1 cellular context compared by ENCODE assay signal in the genomic region with DNA sequence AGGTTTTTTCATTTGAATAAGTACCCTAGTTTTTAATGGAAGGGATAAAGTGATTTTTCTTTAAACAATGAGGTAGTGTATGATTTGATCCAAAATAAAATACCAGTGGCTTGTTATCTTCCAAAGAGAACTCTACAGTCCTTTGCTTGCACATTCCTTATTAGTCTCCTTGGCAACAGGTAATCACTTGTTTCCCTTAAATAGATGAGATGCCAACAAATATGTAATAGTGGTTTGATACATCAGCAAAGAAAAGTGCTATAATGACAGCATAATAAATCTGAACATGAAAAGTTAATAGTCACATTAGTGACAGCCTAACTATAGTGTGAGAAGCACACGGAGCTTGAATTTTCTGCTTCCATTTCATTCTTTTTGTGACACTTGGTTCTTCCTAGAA.
TF ChIP-seq lines count a peak whose summit lies in the region.

No MANE protein-coding gene starts in this region.

TF ChIP-seq in GM23338, 12 proteins besides CTCF, POLR2A, EP300 and RAD21 (continued from another document):
- TF ChIP-seq, protein P1, sequence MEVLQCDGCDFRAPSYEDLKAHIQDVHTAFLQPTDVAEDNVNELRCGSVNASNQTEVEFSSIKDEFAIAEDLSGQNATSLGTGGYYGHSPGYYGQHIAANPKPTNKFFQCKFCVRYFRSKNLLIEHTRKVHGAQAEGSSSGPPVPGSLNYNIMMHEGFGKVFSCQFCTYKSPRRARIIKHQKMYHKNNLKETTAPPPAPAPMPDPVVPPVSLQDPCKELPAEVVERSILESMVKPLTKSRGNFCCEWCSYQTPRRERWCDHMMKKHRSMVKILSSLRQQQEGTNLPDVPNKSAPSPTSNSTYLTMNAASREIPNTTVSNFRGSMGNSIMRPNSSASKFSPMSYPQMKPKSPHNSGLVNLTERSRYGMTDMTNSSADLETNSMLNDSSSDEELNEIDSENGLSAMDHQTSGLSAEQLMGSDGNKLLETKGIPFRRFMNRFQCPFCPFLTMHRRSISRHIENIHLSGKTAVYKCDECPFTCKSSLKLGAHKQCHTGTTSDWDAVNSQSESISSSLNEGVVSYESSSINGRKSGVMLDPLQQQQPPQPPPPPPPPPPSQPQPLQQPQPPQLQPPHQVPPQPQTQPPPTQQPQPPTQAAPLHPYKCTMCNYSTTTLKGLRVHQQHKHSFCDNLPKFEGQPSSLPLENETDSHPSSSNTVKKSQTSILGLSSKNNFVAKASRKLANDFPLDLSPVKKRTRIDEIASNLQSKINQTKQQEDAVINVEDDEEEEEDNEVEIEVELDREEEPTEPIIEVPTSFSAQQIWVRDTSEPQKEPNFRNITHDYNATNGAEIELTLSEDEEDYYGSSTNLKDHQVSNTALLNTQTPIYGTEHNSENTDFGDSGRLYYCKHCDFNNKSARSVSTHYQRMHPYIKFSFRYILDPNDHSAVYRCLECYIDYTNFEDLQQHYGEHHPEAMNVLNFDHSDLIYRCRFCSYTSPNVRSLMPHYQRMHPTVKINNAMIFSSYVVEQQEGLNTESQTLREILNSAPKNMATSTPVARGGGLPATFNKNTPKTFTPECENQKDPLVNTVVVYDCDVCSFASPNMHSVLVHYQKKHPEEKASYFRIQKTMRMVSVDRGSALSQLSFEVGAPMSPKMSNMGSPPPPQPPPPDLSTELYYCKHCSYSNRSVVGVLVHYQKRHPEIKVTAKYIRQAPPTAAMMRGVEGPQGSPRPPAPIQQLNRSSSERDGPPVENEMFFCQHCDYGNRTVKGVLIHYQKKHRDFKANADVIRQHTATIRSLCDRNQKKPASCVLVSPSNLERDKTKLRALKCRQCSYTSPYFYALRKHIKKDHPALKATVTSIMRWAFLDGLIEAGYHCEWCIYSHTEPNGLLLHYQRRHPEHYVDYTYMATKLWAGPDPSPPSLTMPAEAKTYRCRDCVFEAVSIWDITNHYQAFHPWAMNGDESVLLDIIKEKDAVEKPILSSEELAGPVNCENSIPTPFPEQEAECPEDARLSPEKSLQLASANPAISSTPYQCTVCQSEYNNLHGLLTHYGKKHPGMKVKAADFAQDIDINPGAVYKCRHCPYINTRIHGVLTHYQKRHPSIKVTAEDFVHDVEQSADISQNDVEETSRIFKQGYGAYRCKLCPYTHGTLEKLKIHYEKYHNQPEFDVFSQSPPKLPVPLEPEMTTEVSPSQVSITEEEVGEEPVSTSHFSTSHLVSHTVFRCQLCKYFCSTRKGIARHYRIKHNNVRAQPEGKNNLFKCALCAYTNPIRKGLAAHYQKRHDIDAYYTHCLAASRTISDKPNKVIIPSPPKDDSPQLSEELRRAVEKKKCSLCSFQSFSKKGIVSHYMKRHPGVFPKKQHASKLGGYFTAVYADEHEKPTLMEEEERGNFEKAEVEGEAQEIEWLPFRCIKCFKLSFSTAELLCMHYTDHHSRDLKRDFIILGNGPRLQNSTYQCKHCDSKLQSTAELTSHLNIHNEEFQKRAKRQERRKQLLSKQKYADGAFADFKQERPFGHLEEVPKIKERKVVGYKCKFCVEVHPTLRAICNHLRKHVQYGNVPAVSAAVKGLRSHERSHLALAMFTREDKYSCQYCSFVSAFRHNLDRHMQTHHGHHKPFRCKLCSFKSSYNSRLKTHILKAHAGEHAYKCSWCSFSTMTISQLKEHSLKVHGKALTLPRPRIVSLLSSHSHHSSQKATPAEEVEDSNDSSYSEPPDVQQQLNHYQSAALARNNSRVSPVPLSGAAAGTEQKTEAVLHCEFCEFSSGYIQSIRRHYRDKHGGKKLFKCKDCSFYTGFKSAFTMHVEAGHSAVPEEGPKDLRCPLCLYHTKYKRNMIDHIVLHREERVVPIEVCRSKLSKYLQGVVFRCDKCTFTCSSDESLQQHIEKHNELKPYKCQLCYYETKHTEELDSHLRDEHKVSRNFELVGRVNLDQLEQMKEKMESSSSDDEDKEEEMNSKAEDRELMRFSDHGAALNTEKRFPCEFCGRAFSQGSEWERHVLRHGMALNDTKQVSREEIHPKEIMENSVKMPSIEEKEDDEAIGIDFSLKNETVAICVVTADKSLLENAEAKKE (CRISPR knock-in tag; IDR thresholded peaks at IDR 0.05) = no peak
- TF ChIP-seq CREB1 (CRISPR knock-in tag; IDR thresholded peaks at IDR 0.05; ENCODE audit: low read depth) (no peak), ZNF331 (CRISPR knock-in tag; IDR thresholded peaks at IDR 0.05; ENCODE audit: low read depth) (no peak), NANOG (IDR thresholded peaks at IDR 0.05; ENCODE audit: borderline replicate concordance) (no peak)
- TF ChIP-seq, protein P2, sequence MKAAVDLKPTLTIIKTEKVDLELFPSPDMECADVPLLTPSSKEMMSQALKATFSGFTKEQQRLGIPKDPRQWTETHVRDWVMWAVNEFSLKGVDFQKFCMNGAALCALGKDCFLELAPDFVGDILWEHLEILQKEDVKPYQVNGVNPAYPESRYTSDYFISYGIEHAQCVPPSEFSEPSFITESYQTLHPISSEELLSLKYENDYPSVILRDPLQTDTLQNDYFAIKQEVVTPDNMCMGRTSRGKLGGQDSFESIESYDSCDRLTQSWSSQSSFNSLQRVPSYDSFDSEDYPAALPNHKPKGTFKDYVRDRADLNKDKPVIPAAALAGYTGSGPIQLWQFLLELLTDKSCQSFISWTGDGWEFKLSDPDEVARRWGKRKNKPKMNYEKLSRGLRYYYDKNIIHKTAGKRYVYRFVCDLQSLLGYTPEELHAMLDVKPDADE (IDR thresholded peaks at IDR 0.05) = no peak
TF ChIP-seq in GM23338: peak in this region for 0.
